10 cellular contexts compared by ENCODE assay signal in genomic region chr6:150072201-150072600, GRCh38. TPM values are rescaled to one million over a fixed set of nuclear protein-coding genes. Genes with fewer than 3 reads are reported as not detected.
DNase-seq lines count a peak whose midpoint lies in the region; ATAC-seq and TF ChIP-seq lines count a peak whose summit lies in the region.
"Had no signal": no experiment of that assay in that cellular context is flagged by ENCODE, and none has a peak within 500 bp of the region (broad histone marks: within the 10 kb centered on the region; RNA-seq: fewer than 3 reads in every experiment).

No MANE protein-coding gene starts in this region.

- TF ChIP-seq CTCF in heart left ventricle (IDR thresholded peaks at IDR 0.05) (no peak), right atrium auricular region (IDR thresholded peaks at IDR 0.05) (no peak), A673 (conservative IDR thresholded peaks at IDR 0.05; ENCODE audit: low read depth, low read length) (no peak)

- H3K9me3 ChIP-seq in heart left ventricle (no peaks in the 10 kb centered on the region), right atrium auricular region (no peaks in the 10 kb centered on the region), SJCRH30 (replicated peaks) (no peaks in the 10 kb centered on the region), A673 (ENCODE audit: low read depth, low read length, poor library complexity, severe bottlenecking) (no peaks in the 10 kb centered on the region)
- H3K9me3 ChIP-seq: suprapubic skin had no signal

- ATAC-seq in heart left ventricle (no peak), GM21576 (IDR thresholded peaks at IDR 0.05; ENCODE audit: unreplicated experiment) (no peak), GM21825 (IDR thresholded peaks at IDR 0.05; ENCODE audit: unreplicated experiment) (no peak)

- no peak for TF ChIP-seq POLR2A in heart left ventricle (IDR thresholded peaks at IDR 0.05)

- POLR2A ChIA-PET in A673 (lab: Charles Lee; ENCODE audit: low non-redundant PET) = no interaction called here

- intact Hi-C loops in heart left ventricle (cut with DNase I) = loop anchor here in 1 of 10 donors (10.0 kb wide), 1 partner anchor 743 kb away; no protein-coding TSS in a partner anchor
- intact Hi-C loops in A673 (cut with micrococcal nuclease; ENCODE audit: unreplicated experiment) = loop anchor here (10.0 kb wide), 1 partner anchor 673 kb away; no protein-coding TSS in a partner anchor

- H3K27me3 ChIP-seq in heart left ventricle (no peaks in the 10 kb centered on the region), right atrium auricular region (no peaks in the 10 kb centered on the region), SJCRH30 (peaks cover 7% of the 10 kb centered on the region), A673 (replicated peaks; ENCODE audit: insufficient read depth, low read depth, low read length, poor library complexity) (no peaks in the 10 kb centered on the region)
- H3K27me3 ChIP-seq: suprapubic skin had no signal

- CTCF ChIA-PET in A673 (lab: Charles Lee) = no interaction called here

- no peak overlapping the region for H3K27ac ChIP-seq in heart left ventricle
- no peak overlapping the region for H3K27ac ChIP-seq in right atrium auricular region
- no peak overlapping the region for H3K27ac ChIP-seq in SJCRH30
- H3K27ac ChIP-seq in A673 (ENCODE audit: low read depth, low read length, poor library complexity, severe bottlenecking) = no peak overlapping the region
- H3K27ac ChIP-seq: suprapubic skin had no signal

- H3K36me3 ChIP-seq in heart left ventricle = no peaks in the 10 kb centered on the region
- no peaks in the 10 kb centered on the region for H3K36me3 ChIP-seq in right atrium auricular region
- no peaks in the 10 kb centered on the region for H3K36me3 ChIP-seq in SJCRH30
- H3K36me3 ChIP-seq in A673 (ENCODE audit: insufficient read depth, low read length, poor library complexity, severe bottlenecking) = no peaks in the 10 kb centered on the region
- H3K36me3 ChIP-seq: suprapubic skin had no signal

- BruUV-seq in A673 (replicated peaks; lab: Mats Ljungman, UMichigan) = no TSS peak

- H3K4me1 ChIP-seq in heart left ventricle (peaks cover 0 to 13% (median 4%) of the 10 kb centered on the region in 12 donors), right atrium auricular region (peaks cover 0 to 9% of the 10 kb centered on the region in 2 donors), SJCRH30 (0 out of 2 replicates have a peak, but pooled peaks cover 6% of the 10 kb centered on the region), A673 (ENCODE audit: insufficient read depth, low read length, poor library complexity, severe bottlenecking) (no peaks in the 10 kb centered on the region)

- H3K4me3 ChIP-seq in heart left ventricle (no peak overlapping the region), right atrium auricular region (no peak overlapping the region), SJCRH30 (no peak overlapping the region), A673 (ENCODE audit: low read depth, low read length, poor library complexity, severe bottlenecking) (no peak overlapping the region)
- H3K4me3 ChIP-seq: suprapubic skin had no signal

- peak in 3 of 5 donors; percentile 42 to 71 (median 70) for DNase-seq in heart left ventricle
- no peak for DNase-seq in right atrium auricular region (ENCODE audit: low spot score)
- peak; percentile 63 to 67 for DNase-seq in SJCRH30
- DNase-seq in dermis blood vessel endothelial cell = peak; percentile 23
- DNase-seq in stimulated activated CD8-positive, alpha-beta memory T cell treated with anti-CD3 and anti-CD28 coated beads, Interleukin-4, amount 100 ng/mL, for 24 hours (ENCODE audit: low read depth) = peak; percentile 33
- no peak for DNase-seq in A673 (ENCODE audit: low spot score)

- 59 to 73% (median 67%) methylated on average over 8 of the region's 8 CpGs for WGBS in heart left ventricle, 4 donors

RNA-seq across cellular contexts. Expression of gene ULBP3, which starts 3.3 kb away (rescaled TPM):
- 1 to 10 TPM in 6 of 9 donors, under 1 TPM in 3; 0.72 to 1.8 (median 1.3) TPM for total RNA-seq in heart left ventricle
- polyA plus RNA-seq in heart left ventricle = 1 to 10 TPM in 1 of 2 donors, not detected in 1; 3.6 TPM
- 1 to 10 TPM; 1.4 to 2.0 TPM for total RNA-seq in right atrium auricular region
- total RNA-seq in SJCRH30 (2014; rRNA removed; shearing (Covaris generic)) = 9.8 and 10.3 TPM in 2 replicates
- total RNA-seq in dermis blood vessel endothelial cell = 6.0 and 14.9 TPM in 2 replicates
- total RNA-seq in A673 (2021) = 1.5 and 1.6 TPM in 2 replicates

RNA-seq across cellular contexts. Expression of gene RAET1L, which starts 46.9 kb away (rescaled TPM):
- total RNA-seq in heart left ventricle = not detected
- not detected for polyA plus RNA-seq in heart left ventricle
- not detected for total RNA-seq in right atrium auricular region
- not detected in 2 replicates for total RNA-seq in SJCRH30 (2014; rRNA removed; shearing (Covaris generic))
- not detected in 2 replicates for total RNA-seq in dermis blood vessel endothelial cell
- total RNA-seq in A673 (2021) = not detected in 2 replicates
- total RNA-seq: T-helper 1 cell treated with Interleukin-12 subunit alpha and Interleukin-12 subunit beta and Interleukin-4 antibody, amounts not matched to agents 30 ng/mL and 1 ng/mL, for 36 hours had no signal

Comparison
In these comparisons a context has a peak if more than half of its experiments do, and no peak if none do; other contexts are left out.
1. DNase-seq: peak in heart left ventricle (3 of 5), SJCRH30 (2 of 2), dermis blood vessel endothelial cell (single experiment) and stimulated activated CD8-positive, alpha-beta memory T cell treated with anti-CD3 and anti-CD28 coated beads, Interleukin-4, amount 100 ng/mL, for 24 hours (single experiment); none in right atrium auricular region (single experiment) and A673 (single experiment).